Comparison of ENCODE assay signal across 8 cellular contexts in genomic region chr17:43021739-43022512, GRCh38. TPM values are rescaled to one million over a fixed set of nuclear protein-coding genes. Genes with fewer than 3 reads are reported as not detected.
DNase-seq lines count a peak whose midpoint lies in the region; ATAC-seq and TF ChIP-seq lines count a peak whose summit lies in the region.

TSS of gene VAT1 (minus strand) at chr17:43022385. CDS start at chr17:43022322, 63 bp downstream.

- H3K27ac ChIP-seq in adipose tissue (ENCODE audit: low read depth, low read length): peak within 1 kb of the TSS; percentile 40
- peak within 1 kb of the TSS; percentile 88 for H3K27ac ChIP-seq in upper lobe of right lung

- H3K4me1 ChIP-seq in upper lobe of right lung: peaks cover 39% of the 10 kb centered on the region

- H3K27me3 ChIP-seq in upper lobe of right lung: no peaks in the 10 kb centered on the region

- TF ChIP-seq CTCF in GM12875 (IDR thresholded peaks at IDR 0.05; ENCODE audit: borderline replicate concordance, insufficient read depth, low read depth, low read length): no peak
- TF ChIP-seq CTCF in osteocyte (IDR thresholded peaks at IDR 0.05): no peak
- TF ChIP-seq CTCF in upper lobe of right lung (IDR thresholded peaks at IDR 0.05): no peak

- ATAC-seq in Right ventricle myocardium superior (ENCODE audit: poor library complexity) (peak; percentile 89), upper lobe of right lung (peak; percentile 80), HG02623 (IDR thresholded peaks at IDR 0.05; ENCODE audit: unreplicated experiment) (no peak)

- H3K27ac Mint-ChIP-seq in osteocyte (ENCODE audit: unreplicated experiment): peak within 1 kb of the TSS; percentile 96

- no peaks in the 10 kb centered on the region for H3K9me3 ChIP-seq in upper lobe of right lung

- H3K9me3 Mint-ChIP-seq in osteocyte (ENCODE audit: unreplicated experiment): no peaks in the 10 kb centered on the region

- H3K4me3 ChIP-seq in GM12875 (ENCODE audit: low read depth, low read length) (peak within 1 kb of the TSS; percentile 60), upper lobe of right lung (peak within 1 kb of the TSS; percentile 100)

- H3K4me3 Mint-ChIP-seq in osteocyte (ENCODE audit: unreplicated experiment): peak within 1 kb of the TSS; percentile 94

- H3K36me3 Mint-ChIP-seq in osteocyte (ENCODE audit: unreplicated experiment): peaks cover 12% of the 10 kb centered on the region

- no peaks in the 10 kb centered on the region for H3K27me3 Mint-ChIP-seq in osteocyte (ENCODE audit: unreplicated experiment)

- 1% methylated on average over 73 to 80 of the region's 80 CpGs for WGBS in adipose tissue, 3 donors

- intact Hi-C loops in Right ventricle myocardium superior (cut with DNase I): loop anchor here (10.0 kb wide), 1 partner anchor 103 kb away; the partner anchor contains the start of gene BRCA1
- intact Hi-C loops in upper lobe of right lung (cut with DNase I): no loop called here

- H3K4me1 Mint-ChIP-seq in osteocyte (ENCODE audit: unreplicated experiment): peaks cover 35% of the 10 kb centered on the region

- H3K36me3 ChIP-seq in upper lobe of right lung: peaks cover 14% of the 10 kb centered on the region

- DNase-seq in NAMALWA (ENCODE audit: low spot score): peak; percentile 70
- DNase-seq in SW480 (ENCODE audit: low spot score): peak; percentile 83
- peak; percentile 90 for DNase-seq in Right ventricle myocardium superior
- peak; percentile 90 for DNase-seq in osteocyte (ENCODE audit: extremely low spot score, unreplicated experiment)
- DNase-seq in upper lobe of right lung: peak; percentile 91

RNA-seq across cellular contexts. Expression of gene VAT1, which starts in this region (rescaled TPM):
- polyA plus RNA-seq in adipose tissue: 100 to 1,000 TPM in 2 of 3 donors, 10 to 100 TPM in 1; 50.8 to 200 (median 118) TPM
- 89.7 TPM for total RNA-seq in Right ventricle myocardium superior
- total RNA-seq in osteocyte: 439 and 505 TPM in 2 replicates
- 267 TPM for total RNA-seq in upper lobe of right lung
